12 cellular contexts compared by ENCODE assay signal in the genomic region with DNA sequence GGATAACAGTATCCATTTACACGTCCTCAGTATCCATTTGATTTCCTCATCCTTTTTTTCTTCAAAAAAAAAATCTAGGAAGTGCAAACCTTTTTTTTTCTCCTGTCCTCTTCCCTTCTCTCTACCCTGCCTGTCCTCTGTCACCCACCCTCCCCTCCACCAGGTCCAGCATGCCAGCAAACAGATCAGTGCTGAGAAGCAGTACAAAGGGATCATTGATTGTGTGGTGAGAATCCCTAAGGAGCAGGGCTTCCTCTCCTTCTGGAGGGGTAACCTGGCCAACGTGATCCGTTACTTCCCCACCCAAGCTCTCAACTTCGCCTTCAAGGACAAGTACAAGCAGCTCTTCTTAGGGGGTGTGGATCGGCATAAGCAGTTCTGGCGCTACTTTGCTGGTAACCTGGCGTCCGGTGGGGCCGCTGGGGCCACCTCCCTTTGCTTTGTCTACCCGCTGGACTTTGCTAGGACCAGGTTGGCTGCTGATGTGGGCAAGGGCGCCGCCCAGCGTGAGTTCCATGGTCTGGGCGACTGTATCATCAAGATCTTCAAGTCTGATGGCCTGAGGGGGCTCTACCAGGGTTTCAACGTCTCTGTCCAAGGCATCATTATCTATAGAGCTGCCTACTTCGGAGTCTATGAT. TPM values are rescaled to one million over a fixed set of nuclear protein-coding genes. Genes with fewer than 3 reads are reported as not detected.
DNase-seq lines count a peak whose midpoint lies in the region; FAIRE-seq and TF ChIP-seq lines count a peak whose summit lies in the region.
"Had no signal": no experiment of that assay in that cellular context is flagged by ENCODE, and none has a peak within 500 bp of the region (broad histone marks: within the 10 kb centered on the region; RNA-seq: fewer than 3 reads in every experiment).

No MANE protein-coding gene starts in this region.

- H3K4me3 Mint-ChIP-seq in CD8-positive, alpha-beta memory T cell, result peak overlapping the region in 6 of 7 donors; percentile 45 to 91 (median 84)

- peaks cover 19 to 29% (median 25%) of the 10 kb centered on the region in 3 donors for H3K4me1 Mint-ChIP-seq in CD8-positive, alpha-beta memory T cell

- no peak for FAIRE-seq in GM12892 (lab: Jason Lieb, UNC)
- FAIRE-seq: GM12891, small intestine had no signal

- peaks cover 0 to 2% of the 10 kb centered on the region in 2 donors for H3K27me3 Mint-ChIP-seq in CD8-positive, alpha-beta memory T cell

- TF ChIP-seq CTCF in right atrium auricular region (IDR thresholded peaks at IDR 0.05), result no peak

- no peaks in the 10 kb centered on the region for H3K9me3 Mint-ChIP-seq in CD8-positive, alpha-beta memory T cell
- H3K9me3 Mint-ChIP-seq: T-helper 1 cell treated with Interleukin-12 subunit alpha and Interleukin-12 subunit beta and Interleukin-4 antibody, amounts not matched to agents 30 μg/mL and 1 μg/mL, for 36 hours had no signal

- H3K27ac ChIP-seq in CD8-positive, alpha-beta memory T cell (ENCODE audit: low read depth, low read length), result no peak overlapping the region
- peak overlapping the region; percentile 90 to 92 for H3K27ac ChIP-seq in right atrium auricular region

- DNase-seq in CD8-positive, alpha-beta memory T cell, result no peak
- peak; percentile 79 for DNase-seq in SK-MEL-5 (ENCODE audit: low read depth, low spot score)
- DNase-seq in right atrium auricular region (ENCODE audit: low spot score), result no peak
- DNase-seq in putamen (ENCODE audit: low spot score), result peak; percentile 23
- no peak for DNase-seq in kidney glomerular epithelial cell (lab: John Stamatoyannopoulos, UW)
- DNase-seq in GF-D8 (lab: John Stamatoyannopoulos, UW), result no peak
- no peak for DNase-seq in GM12892 (ENCODE audit: insufficient read length)
- DNase-seq in NCI-H187 treated with DMSO at 0.1 percent for 48 hours (lab: John Stamatoyannopoulos, UW), result no peak
- DNase-seq: NCI-H1436, small intestine had no signal

- H3K27me3 ChIP-seq in CD8-positive, alpha-beta memory T cell (ENCODE audit: insufficient read depth, low read length, poor library complexity, severe bottlenecking), result no peaks in the 10 kb centered on the region
- no peaks in the 10 kb centered on the region for H3K27me3 ChIP-seq in right atrium auricular region

- in situ Hi-C loops in SK-MEL-5 (cut with HindIII; ENCODE audit: low pct_unique_long_range_greater_than_20kb, low sequenced_read_pairs), result no loop called here

- H3K4me3 ChIP-seq in CD8-positive, alpha-beta memory T cell (ENCODE audit: low read length), result no peak overlapping the region
- peak overlapping the region; percentile 66 to 70 for H3K4me3 ChIP-seq in right atrium auricular region

- H3K4me1 ChIP-seq in CD8-positive, alpha-beta memory T cell (ENCODE audit: insufficient read depth, low read length), result peaks cover 8% of the 10 kb centered on the region
- H3K4me1 ChIP-seq in right atrium auricular region, result peaks cover 0 to 15% of the 10 kb centered on the region in 2 donors

- CTCF ChIA-PET in CD8-positive, alpha-beta memory T cell (lab: Charles Lee), result interaction anchor here (1.1 to 1.6 kb wide), 2 partner anchors 20 to 39 kb away, joined by 3 to 4 read pairs; no protein-coding TSS in a partner anchor

- no peaks in the 10 kb centered on the region for H3K36me3 ChIP-seq in CD8-positive, alpha-beta memory T cell (ENCODE audit: insufficient read depth, low read length)
- H3K36me3 ChIP-seq in right atrium auricular region, result peaks cover 46% of the 10 kb centered on the region

- POLR2A ChIA-PET in CD8-positive, alpha-beta memory T cell (lab: Charles Lee), result interaction anchor here (0.6 kb wide), 1 partner anchor 13 kb away, joined by 3 read pairs; no protein-coding TSS in a partner anchor

- H3K36me3 Mint-ChIP-seq in CD8-positive, alpha-beta memory T cell, result peaks cover 0 to 10% (median 0%) of the 10 kb centered on the region in 3 donors

- no peaks in the 10 kb centered on the region for H3K9me3 ChIP-seq in CD8-positive, alpha-beta memory T cell (ENCODE audit: low read length)
- no peaks in the 10 kb centered on the region for H3K9me3 ChIP-seq in right atrium auricular region

- peak overlapping the region in 2 of 8 donors; percentile 17 to 77 for H3K27ac Mint-ChIP-seq in CD8-positive, alpha-beta memory T cell
- H3K27ac Mint-ChIP-seq: T-helper 1 cell treated with Interleukin-12 subunit alpha and Interleukin-12 subunit beta and Interleukin-4 antibody, amounts not matched to agents 30 μg/mL and 1 μg/mL, for 36 hours had no signal

- TF ChIP-seq POLR2A in GM12892 (IDR thresholded peaks at IDR 0.05; ENCODE audit: low read depth, low read length), result no peak

RNA-seq across cellular contexts. Expression of gene SLC25A4, which starts 1.7 kb away (rescaled TPM):
- 10 to 100 TPM; 11.8 to 12.6 TPM for total RNA-seq in CD8-positive, alpha-beta memory T cell
- polyA plus RNA-seq in CD8-positive, alpha-beta memory T cell, result 16.3 TPM
- 93.7 and 95.1 TPM in 2 replicates for total RNA-seq in SK-MEL-5 (2014; rRNA removed; shearing (Covaris generic))
- 70.4 and 72.4 TPM in 2 replicates for polyA plus RNA-seq in SK-MEL-5 (2015; cell fraction: cytosol; rRNA removed)
- polyA plus RNA-seq in SK-MEL-5 (2015; cell fraction: nucleus; rRNA removed), result 70.8 and 73.5 TPM in 2 replicates
- total RNA-seq in right atrium auricular region, result 1,000 to 10,000 TPM in 1 of 2 donors, 100 to 1,000 TPM in 1; 918 to 1,103 TPM
- polyA plus RNA-seq in GM12892 (2012; ENCODE audit: missing spikeins), result 32.2 TPM

RNA-seq across cellular contexts. Expression of gene CFAP97, which starts 59.1 kb away (rescaled TPM):
- 10 to 100 TPM; 49.9 to 50.1 TPM for total RNA-seq in CD8-positive, alpha-beta memory T cell
- polyA plus RNA-seq in CD8-positive, alpha-beta memory T cell, result 107 TPM
- 73.5 and 74.9 TPM in 2 replicates for total RNA-seq in SK-MEL-5 (2014; rRNA removed; shearing (Covaris generic))
- polyA plus RNA-seq in SK-MEL-5 (2015; cell fraction: cytosol; rRNA removed), result 37.6 and 44.8 TPM in 2 replicates
- polyA plus RNA-seq in SK-MEL-5 (2015; cell fraction: nucleus; rRNA removed), result 27.8 TPM in 2 replicates
- total RNA-seq in right atrium auricular region, result 10 to 100 TPM; 14.1 to 15.1 TPM
- 33.4 TPM for polyA plus RNA-seq in GM12892 (2012; ENCODE audit: missing spikeins)

Comparison
In these comparisons a context has a peak if more than half of its experiments do, and no peak if none do; other contexts are left out.
1. DNase-seq: peak in SK-MEL-5 (single experiment) and putamen (single experiment); none in CD8-positive, alpha-beta memory T cell (0 of 5), right atrium auricular region (single experiment), kidney glomerular epithelial cell (single experiment), GF-D8 (single experiment), GM12892 (single experiment) and NCI-H187 treated with DMSO at 0.1 percent for 48 hours (single experiment).